ENCODE assay signal across 16 cellular contexts in genomic region chr1:43818691-43819090, GRCh38.
A peak's percentile ranks its signal among the peaks of the same experiment; 100 is the strongest.
DNase-seq lines count a peak whose midpoint lies in the region; ATAC-seq, FAIRE-seq and TF ChIP-seq lines count a peak whose summit lies in the region.
"Had no signal": no experiment of that assay in that cellular context is flagged by ENCODE, and none has a peak within 500 bp of the region (broad histone marks: within the 10 kb centered on the region; RNA-seq: fewer than 3 reads in every experiment).

No MANE protein-coding gene starts in this region.

- H3K9ac ChIP-seq in GM12878 (ENCODE audit: control insufficient read depth, insufficient read depth, low read length) = no peak overlapping the region
- H3K9ac ChIP-seq: KMS-11 had no signal

- intact Hi-C loops in GM12878 (cut with micrococcal nuclease; ENCODE audit: unreplicated experiment) = no loop called here
- intact Hi-C loops in posterior cingulate gyrus (cut with DNase I) = no loop called here

- in situ Hi-C loops in GM12878 (cut with MboI) = no loop called here

- no peaks in the 10 kb centered on the region for H3K27me3 Mint-ChIP-seq in T-cell
- H3K27me3 Mint-ChIP-seq: IgD-negative memory B cell had no signal

- no peak for TF ChIP-seq RAD21 in GM12878 (IDR thresholded peaks at IDR 0.05; ENCODE audit: insufficient read depth, low read depth, low read length)

- peaks cover 0 to 18% (median 2%) of the 10 kb centered on the region in 3 donors for H3K9me3 Mint-ChIP-seq in T-cell

- no peaks in the 10 kb centered on the region for H3K27me3 ChIP-seq in GM12878 (replicated peaks in 1 of 2; ENCODE audit: control insufficient read depth in 2 of 2, insufficient read depth in 2 of 2, low read length in 1 of 2)

- no peak overlapping the region for H3K4me2 ChIP-seq in GM12878 (ENCODE audit: control insufficient read depth, insufficient read depth)
- H3K4me2 ChIP-seq: KMS-11 had no signal

- peaks cover 81% of the 10 kb centered on the region for H3K36me3 Mint-ChIP-seq in T-cell

- WGBS in GM12878 (ENCODE audit: insufficient coverage, insufficient replicate concordance, low lambda C conversion rate, missing lambda C conversion rate) = 100% methylated on average over 1 of the region's 1 CpG

- no peak overlapping the region for H2AFZ ChIP-seq in GM12878 (ENCODE audit: control insufficient read depth, low read depth, low read length)

- ATAC-seq in GM12878 (no peak), T-cell (replicated peaks in 1 of 4) (no peak), GM21619 (IDR thresholded peaks at IDR 0.05; ENCODE audit: unreplicated experiment) (no peak)
- ATAC-seq: CD8-positive, alpha-beta T cell had no signal

- BruUV-seq in GM12878 (replicated peaks; lab: Mats Ljungman, UMichigan) = no TSS peak

- H3K4me3 ChIP-seq in GM12878 = no peak overlapping the region
- no peak overlapping the region for H3K4me3 ChIP-seq in fibroblast of villous mesenchyme (ENCODE audit: low read depth, low read length)

- no peaks in the 10 kb centered on the region for H3K4me1 ChIP-seq in GM12878 (ENCODE audit: control insufficient read depth, insufficient read depth, low read length)

- TF ChIP-seq CTCF in GM12878 (IDR thresholded peaks at IDR 0.05 in 2 of 3, conservative IDR thresholded peaks at IDR 0.05 in 1 of 3; ENCODE audit: control insufficient read depth in 2 of 3, extremely low read depth in 1 of 3, insufficient read depth in 1 of 3, low read depth in 3 of 3, low read length in 3 of 3) (no peak), fibroblast of villous mesenchyme (IDR thresholded peaks at IDR 0.05; ENCODE audit: insufficient read depth, low read depth, low read length) (no peak)

- no peaks in the 10 kb centered on the region for H4K20me1 ChIP-seq in GM12878 (ENCODE audit: control insufficient read depth, insufficient read depth)

- H3K4me1 Mint-ChIP-seq in T-cell = peaks cover 0 to 6% (median 0%) of the 10 kb centered on the region in 3 donors

- SMC1A ChIA-PET in GM12878 (lab: Charles Lee; ENCODE audit: uncharacterized antibody, unreplicated experiment) = interaction anchor here (1.6 to 1.7 kb wide), 2 partner anchors 13 to 16 kb away, joined by 3 read pairs; no protein-coding TSS in a partner anchor

- H3K27ac ChIP-seq in GM12878 (ENCODE audit: control insufficient read depth, insufficient read depth) = no peak overlapping the region
- H3K27ac ChIP-seq: KMS-11 had no signal

- no peak overlapping the region for H3K4me3 Mint-ChIP-seq in T-cell
- H3K4me3 Mint-ChIP-seq: CD14-positive monocyte; CD8-positive, alpha-beta T cell; H9; IgD-negative memory B cell had no signal

- no peak for TF ChIP-seq EP300 in GM12878 (IDR thresholded peaks at IDR 0.05; ENCODE audit: borderline replicate concordance in 1 of 2, control insufficient read depth in 1 of 2, low read depth in 2 of 2, low read length in 2 of 2)

- FAIRE-seq in G401.6 (lab: Jason Lieb, UNC) = peak; percentile 25
- FAIRE-seq in GM12878 (lab: Jason Lieb, UNC) = no peak

- peaks cover 0 to 3% of the 10 kb centered on the region in 2 experiments; a peak in 1 of 4 replicates for H3K36me3 ChIP-seq in GM12878 (ENCODE audit: control insufficient read depth in 2 of 2, insufficient read depth in 2 of 2, low read length in 1 of 2)

- H3K27ac Mint-ChIP-seq in T-cell = no peak overlapping the region
- H3K27ac Mint-ChIP-seq: CD14-positive monocyte; CD8-positive, alpha-beta T cell; H9; IgD-negative memory B cell had no signal

- H3K9me3 ChIP-seq in GM12878 (replicated peaks; ENCODE audit: control insufficient read depth, insufficient read depth, low read length) = peaks cover 5% of the 10 kb centered on the region

- TF ChIP-seq POLR2A in GM12878 (IDR thresholded peaks at IDR 0.05; ENCODE audit: low read depth, low read length) = no peak

- no peaks in the 10 kb centered on the region for H3K79me2 ChIP-seq in GM12878 (ENCODE audit: control insufficient read depth, insufficient read depth, low read length)

- POLR2A ChIA-PET in GM12878 (lab: Charles Lee) = no interaction called here
- POLR2A ChIA-PET in T-cell (lab: Charles Lee) = no interaction called here

- CTCF ChIA-PET in GM12878 (lab: Yijun Ruan, JAX) (interaction anchor here (1.5 kb wide), 1 partner anchor 19 kb away, joined by 3 read pairs; no protein-coding TSS in a partner anchor), T-cell (lab: Charles Lee) (no interaction called here)

- RAD21 ChIA-PET in GM12878 (lab: Charles Lee; ENCODE audit: unreplicated experiment) = no interaction called here

- peak; percentile 12 for DNase-seq in OCI-M1 (lab: John Stamatoyannopoulos, UW)
- no peak for DNase-seq in GM12878 (ENCODE audit: low read depth, low spot score)
- DNase-seq in fibroblast of villous mesenchyme (ENCODE audit: low read depth) = peak; percentile 9
- no peak for DNase-seq in T-cell
- DNase-seq in NCI-H1092 treated with DMSO at 0.1 percent for 48 hours (lab: John Stamatoyannopoulos, UW) = no peak
- DNase-seq in posterior cingulate gyrus = no peak
- DNase-seq: CD8-positive, alpha-beta T cell; COR-L47; DMS153; GOT3; H9 had no signal

TF ChIP-seq in GM12878, 131 proteins besides CTCF, POLR2A, EP300 and RAD21:
- TF ChIP-seq FOS (IDR thresholded peaks at IDR 0.05; ENCODE audit: borderline replicate concordance, extremely low read depth, insufficient read length) (no peak), CBX5 (IDR thresholded peaks at IDR 0.05; ENCODE audit: low read depth) (peak; percentile 50; the same call in 1 of the 2 replicates), TCF12 (IDR thresholded peaks at IDR 0.05; ENCODE audit: low read depth, low read length) (no peak), ZBTB33 (IDR thresholded peaks at IDR 0.05) (peak; percentile 76)

Comparison
In these comparisons a context has a peak if more than half of its experiments do, and no peak if none do; other contexts are left out.
1. DNase-seq: peak in OCI-M1 (single experiment) and fibroblast of villous mesenchyme (single experiment); none in GM12878 (single experiment), T-cell (0 of 34), NCI-H1092 treated with DMSO at 0.1 percent for 48 hours (single experiment) and posterior cingulate gyrus (0 of 10).